In genomic region chr3:177212756-177213155, GRCh38 we compare ENCODE assay signal across 23 cellular contexts.
"Had no signal": no experiment of that assay in that cellular context is flagged by ENCODE, and none has a peak within 500 bp of the region (broad histone marks: within the 10 kb centered on the region; RNA-seq: fewer than 3 reads in every experiment).

No MANE protein-coding gene starts in this region.

- H3K27ac Mint-ChIP-seq: activated naive CD4-positive, alpha-beta T cell treated with anti-CD3 and anti-CD28 coated beads, Interleukin-2, amount 10 ng/mL, durations not matched to agents 7 days and 5 days; dendritic cell treated with granulocyte-macrophage colony-stimulating factor and Interleukin-4, amounts not matched to agents 40 ng/mL and 50 ng/mL, for 4 days had no signal

- H3K27me3 Mint-ChIP-seq: activated naive CD4-positive, alpha-beta T cell treated with anti-CD3 and anti-CD28 coated beads, Interleukin-2, amount 10 ng/mL, durations not matched to agents 7 days and 5 days; dendritic cell treated with granulocyte-macrophage colony-stimulating factor and Interleukin-4, amounts not matched to agents 40 ng/mL and 50 ng/mL, for 4 days; effector memory CD8-positive, alpha-beta T cell; T-cell had no signal

- DNase-seq: activated CD4-positive, CD25-positive, alpha-beta regulatory T cell treated with anti-CD3 and anti-CD28 coated beads, Interleukin-2, amount 50 U/mL, for 72 hours; activated CD8-positive, alpha-beta memory T cell treated with anti-CD3 and anti-CD28 coated beads for 24 hours; activated CD8-positive, alpha-beta memory T cell treated with anti-CD3 and anti-CD28 coated beads, Interleukin-2, amount 50 U/mL, for 48 hours; activated effector memory CD4-positive, alpha-beta T cell treated with Interleukin-2 at 50 U/mL for 16 hours; activated naive CD4-positive, alpha-beta T cell treated with anti-CD3 and anti-CD28 coated beads, Interleukin-2, amount 10 ng/mL, durations not matched to agents 7 days and 5 days; activated T-cell treated with anti-CD3 and anti-CD28 coated beads, Interleukin-2, amount 50 U/mL, for 48 hours; cerebellar nuclear complex; effector memory CD8-positive, alpha-beta T cell; hypothalamus; islet precursor cell; lower lobe of right lung; midbrain; psoas muscle; right cardiac atrium; stimulated activated CD4-positive, alpha-beta T cell treated with anti-CD3 and anti-CD28 coated beads, Interleukin-15, amount 100 ng/mL, for 24 hours; stimulated activated CD4-positive, alpha-beta T cell treated with anti-CD3 and anti-CD28 coated beads, Interleukin-2, amount 100 ng/mL, for 48 hours; T-cell; T1000 had no signal

- H3K36me3 ChIP-seq: lower lobe of right lung, thoracic aorta had no signal

- H3K4me1 ChIP-seq: lower lobe of right lung, psoas muscle had no signal

- ATAC-seq: effector memory CD8-positive, alpha-beta T cell; psoas muscle; right cardiac atrium had no signal

- H3K4me3 Mint-ChIP-seq: activated naive CD4-positive, alpha-beta T cell treated with anti-CD3 and anti-CD28 coated beads, Interleukin-2, amount 10 ng/mL, durations not matched to agents 7 days and 5 days; dendritic cell treated with granulocyte-macrophage colony-stimulating factor and Interleukin-4, amounts not matched to agents 40 ng/mL and 50 ng/mL, for 4 days; effector memory CD8-positive, alpha-beta T cell; neural crest cell; T-cell had no signal

- H3K9me3 Mint-ChIP-seq: activated naive CD4-positive, alpha-beta T cell treated with anti-CD3 and anti-CD28 coated beads, Interleukin-2, amount 10 ng/mL, durations not matched to agents 7 days and 5 days; dendritic cell treated with granulocyte-macrophage colony-stimulating factor and Interleukin-4, amounts not matched to agents 40 ng/mL and 50 ng/mL, for 4 days; effector memory CD8-positive, alpha-beta T cell; neural crest cell; T-cell had no signal

- H3K27ac ChIP-seq: lower lobe of right lung, psoas muscle, SK-N-MC, thoracic aorta had no signal

- H3K9me3 ChIP-seq: lower lobe of right lung, psoas muscle, thoracic aorta had no signal

- H3K4me3 ChIP-seq: lower lobe of right lung, psoas muscle, SK-N-MC, skin epidermis, thoracic aorta had no signal

- H3K36me3 Mint-ChIP-seq: activated naive CD4-positive, alpha-beta T cell treated with anti-CD3 and anti-CD28 coated beads, Interleukin-2, amount 10 ng/mL, durations not matched to agents 7 days and 5 days; T-cell had no signal
